In genomic region chr17:63425478-63425877, GRCh38 we compare ENCODE assay signal across 8 cellular contexts. TPM values are rescaled to one million over a fixed set of nuclear protein-coding genes. Genes with fewer than 3 reads are reported as not detected.
A peak's percentile ranks its signal among the peaks of the same experiment; 100 is the strongest.
DNase-seq lines count a peak whose midpoint lies in the region; ATAC-seq, FAIRE-seq and TF ChIP-seq lines count a peak whose summit lies in the region.

No MANE protein-coding gene starts in this region.

- POLR2A ChIA-PET in HepG2 (lab: Yijun Ruan, JAX), result interaction anchor here (0.6 to 1.9 kb wide), 3 partner anchors 176 to 197 kb away, joined by 3 to 8 read pairs (median 7); partner anchors contain the start of gene MAP3K3

- H3K9me3 ChIP-seq in HepG2 (ENCODE audit: low read length), result no peaks in the 10 kb centered on the region

- peak; percentile 97 for TF ChIP-seq CTCF in HepG2 (CRISPR knock-in tag; IDR thresholded peaks at IDR 0.05)

- no peak overlapping the region for H3K27ac ChIP-seq in HepG2 (ENCODE audit: extremely low read length, insufficient read depth, low read length)

- 0% methylated on average over 7 of the region's 7 CpGs for WGBS in HepG2 (ENCODE audit: low lambda C conversion rate)

- H4K20me1 ChIP-seq in HepG2 (ENCODE audit: insufficient read depth, low read length), result no peaks in the 10 kb centered on the region

- peaks cover 21% of the 10 kb centered on the region for H3K4me1 ChIP-seq in HepG2 (ENCODE audit: insufficient read depth, low read length)

- H3K79me2 ChIP-seq in HepG2 (ENCODE audit: insufficient read depth, low read length), result no peaks in the 10 kb centered on the region

- TF ChIP-seq RAD21 in HepG2 (CRISPR knock-in tag; IDR thresholded peaks at IDR 0.05), result peak; percentile 97

- H3K27me3 ChIP-seq in HepG2 (ENCODE audit: control insufficient read depth in 1 of 2, insufficient read depth in 2 of 2, low read length in 2 of 2), result peaks cover 13 to 65% of the 10 kb centered on the region in 2 experiments; a peak in 4 of 5 replicates

- in situ Hi-C loops in HepG2 (cut with HindIII; ENCODE audit: extremely low pct_ligation_motif_present, low pct_unique_long_range_greater_than_20kb), result loop anchor here (10.0 kb wide), 1 partner anchor 269 kb away; no protein-coding TSS in a partner anchor

- no peaks in the 10 kb centered on the region for H3K36me3 ChIP-seq in HepG2 (replicated peaks in 1 of 2; ENCODE audit: control insufficient read depth in 1 of 2, insufficient read depth in 2 of 2, low read length in 2 of 2)

- BruUV-seq in HepG2 (replicated peaks; lab: Mats Ljungman, UMichigan), result no TSS peak

- no peak overlapping the region for H2AFZ ChIP-seq in HepG2 (ENCODE audit: low read length)

- H3K9ac ChIP-seq in HepG2 (ENCODE audit: insufficient read depth, low read depth, low read length), result no peak overlapping the region

- DNase-seq in DMS 273 treated with DMSO at 0.1 percent for 48 hours (lab: John Stamatoyannopoulos, UW), result peak; percentile 41
- DNase-seq in NCI-H460 (ENCODE audit: extremely low read depth, low read depth), result peak; percentile 77
- peak; percentile 63 for DNase-seq in activated CD4-positive, CD25-positive, alpha-beta regulatory T cell treated with anti-CD3 and anti-CD28 coated beads, Interleukin-2, amount 50 U/mL, for 72 hours
- peak; percentile 85 for DNase-seq in cerebellar cortex (ENCODE audit: low spot score)
- peak; percentile 80 for DNase-seq in HepG2 (ENCODE audit: low spot score)
- DNase-seq in stimulated activated CD4-positive, alpha-beta T cell treated with anti-CD3 and anti-CD28 coated beads, Interleukin-4, amount 100 ng/mL, for 4 hours, result peak; percentile 53 to 54

- intact Hi-C loops in HepG2 (cut with micrococcal nuclease; ENCODE audit: unreplicated experiment), result loop anchor here (1.0 to 10.0 kb wide), 5 partner anchors 54 to 439 kb away; partner anchors contain the start of genes CCDC47 and DDX42

- peak; percentile 50 for ATAC-seq in HG02885 (IDR thresholded peaks at IDR 0.05; ENCODE audit: poor library complexity, unreplicated experiment)
- peak; percentile 86 for ATAC-seq in HepG2
- ATAC-seq in GM18858 (IDR thresholded peaks at IDR 0.05; ENCODE audit: unreplicated experiment), result no peak

- CTCF ChIA-PET in HepG2 (lab: Yijun Ruan, JAX; ENCODE audit: low intra/inter-chr PET ratio, low total read pairs), result interaction anchor here (0.7 to 2.7 kb wide), 5 partner anchors 53 to 271 kb away, joined by 3 to 53 read pairs (median 9); partner anchors contain the start of gene ACE

- no peak overlapping the region for H3K4me2 ChIP-seq in HepG2 (ENCODE audit: low read depth, low read length)

- H3K4me3 ChIP-seq in HepG2 (replicated peaks in 1 of 3; ENCODE audit: insufficient read depth in 1 of 3, low read depth in 2 of 3, low read length in 3 of 3), result no peak overlapping the region

- no peak for TF ChIP-seq POLR2A in HepG2 (IDR thresholded peaks at IDR 0.05; ENCODE audit: insufficient read depth in 1 of 2, low read depth in 2 of 2, low read length in 2 of 2)

- TF ChIP-seq EP300 in HepG2 (IDR thresholded peaks at IDR 0.05; ENCODE audit: low read depth in 2 of 2, low read length in 2 of 2), result no peak
- TF ChIP-seq EP300 in HepG2 (CRISPR knock-in tag; IDR thresholded peaks at IDR 0.05; ENCODE audit: borderline replicate concordance), result no peak

- FAIRE-seq in HepG2 (lab: Jason Lieb, UNC), result peak; percentile 95

TF ChIP-seq in HepG2, 621 proteins besides CTCF, POLR2A, EP300 and RAD21 (continues in another document):
- 0 out of 4 replicates have a peak, but pooled peaks have one; percentile 23 to 43 for TF ChIP-seq KLF16 (CRISPR knock-in tag; IDR thresholded peaks at IDR 0.05)
- no peak for TF ChIP-seq ZNF451 (CRISPR knock-in tag; IDR thresholded peaks at IDR 0.05)
- no peak for TF ChIP-seq AGO1 (IDR thresholded peaks at IDR 0.05; ENCODE audit: low read depth, low read length, poor library complexity, severe bottlenecking)
- 0 out of 2 replicates have a peak, but pooled peaks have one; percentile 21 for TF ChIP-seq BCL6 (CRISPR knock-in tag; IDR thresholded peaks at IDR 0.05)
- TF ChIP-seq CSRNP1 (CRISPR knock-in tag; IDR thresholded peaks at IDR 0.05), result no peak
- TF ChIP-seq SCMH1 (CRISPR knock-in tag; IDR thresholded peaks at IDR 0.05; ENCODE audit: borderline replicate concordance), result no peak
- TF ChIP-seq POGZ (CRISPR knock-in tag; IDR thresholded peaks at IDR 0.05), result no peak
- TF ChIP-seq FOXC1 (CRISPR knock-in tag; IDR thresholded peaks at IDR 0.05; ENCODE audit: borderline replicate concordance), result no peak
- TF ChIP-seq BHLHE40 (IDR thresholded peaks at IDR 0.05; ENCODE audit: low read length), result peak; percentile 27; the same call in 1 of the 2 replicates

RNA-seq across cellular contexts. Expression of gene CYB561, which starts 20.6 kb away (rescaled TPM):
- 15.4 and 17.4 TPM in 2 replicates for total RNA-seq in NCI-H460 (2014; rRNA removed; shearing (Covaris generic))
- 40.0 and 45.4 TPM in 2 replicates for polyA plus RNA-seq in NCI-H460 (2014; cell fraction: nucleus; rRNA removed)
- 3.1 and 6.7 TPM in 2 replicates for total RNA-seq in HepG2 (2016; rRNA removed; fragmentation: Illumina TruSeq; extraction: Trizol)
- 2.0 TPM in 2 replicates for total RNA-seq in HepG2 (2016; cell fraction: cytosol; rRNA removed; fragmentation: Illumina TruSeq; extraction: Trizol; ENCODE audit: low read depth)
- total RNA-seq in HepG2 (2016; cell fraction: insoluble cytoplasmic fraction; rRNA removed; fragmentation: Illumina TruSeq; extraction: Trizol), result 3.7 and 6.3 TPM in 2 replicates
- total RNA-seq in HepG2 (2016; cell fraction: membrane; rRNA removed; fragmentation: Illumina TruSeq; extraction: Trizol), result 5.5 and 6.5 TPM in 2 replicates
- 3.5 and 4.9 TPM in 2 replicates for total RNA-seq in HepG2 (2016; cell fraction: nucleus; rRNA removed; fragmentation: Illumina TruSeq; extraction: Trizol)
- 1.5 and 1.6 TPM in 2 replicates for polyA plus RNA-seq in HepG2 (2011; rRNA removed)
- polyA plus RNA-seq in HepG2 (2011; cell fraction: cytosol; rRNA removed), result 1.1 and 1.3 TPM in 2 replicates
- 2.1 and 2.4 TPM in 2 replicates for polyA plus RNA-seq in HepG2 (2011; cell fraction: nucleus; rRNA removed)
- polyA plus RNA-seq in HepG2 (2012), result 1.1 and 1.3 TPM in 2 replicates
- 1.9 and 2.3 TPM in 2 replicates for polyA plus RNA-seq in HepG2 (2016; cell fraction: cytosol; fragmentation: Illumina TruSeq; extraction: Trizol; ENCODE audit: low read depth)
- 3.5 and 4.0 TPM in 2 replicates for polyA plus RNA-seq in HepG2 (2016; cell fraction: insoluble cytoplasmic fraction; fragmentation: Illumina TruSeq; extraction: Trizol; ENCODE audit: low read depth)
- 4.5 and 4.6 TPM in 2 replicates for polyA plus RNA-seq in HepG2 (2016; cell fraction: membrane; fragmentation: Illumina TruSeq; extraction: Trizol; ENCODE audit: low read depth)
- 9.1 TPM in 2 replicates for polyA plus RNA-seq in HepG2 (2016; cell fraction: nucleus; fragmentation: Illumina TruSeq; extraction: Trizol; ENCODE audit: insufficient read depth, low read depth)
- 10.1 and 69.6 TPM in 2 replicates for polyA minus RNA-seq in HepG2 (2011; rRNA and poly(A)+ RNA removed; ENCODE audit: low replicate concordance)
- polyA minus RNA-seq in HepG2 (2011; cell fraction: cytosol; rRNA and poly(A)+ RNA removed), result 1.1 TPM in 2 replicates
- 1.4 and 2.6 TPM in 2 replicates for polyA minus RNA-seq in HepG2 (2011; cell fraction: nucleus; rRNA and poly(A)+ RNA removed)

RNA-seq across cellular contexts. Expression of gene ACE, which starts 51.4 kb away (rescaled TPM):
- total RNA-seq in NCI-H460 (2014; rRNA removed; shearing (Covaris generic)), result 0.22 TPM in 1 of 2 replicates, not detected in the other
- not detected in 2 replicates for polyA plus RNA-seq in NCI-H460 (2014; cell fraction: nucleus; rRNA removed)
- total RNA-seq in HepG2 (2016; rRNA removed; fragmentation: Illumina TruSeq; extraction: Trizol), result 0.13 TPM in 1 of 2 replicates, not detected in the other
- not detected in 2 replicates for total RNA-seq in HepG2 (2016; cell fraction: cytosol; rRNA removed; fragmentation: Illumina TruSeq; extraction: Trizol; ENCODE audit: low read depth)
- total RNA-seq in HepG2 (2016; cell fraction: insoluble cytoplasmic fraction; rRNA removed; fragmentation: Illumina TruSeq; extraction: Trizol), result 0.15 TPM in 1 of 2 replicates, not detected in the other
- not detected in 2 replicates for total RNA-seq in HepG2 (2016; cell fraction: membrane; rRNA removed; fragmentation: Illumina TruSeq; extraction: Trizol)
- total RNA-seq in HepG2 (2016; cell fraction: nucleus; rRNA removed; fragmentation: Illumina TruSeq; extraction: Trizol), result not detected in 2 replicates
- 0.03 and 0.08 TPM in 2 replicates for polyA plus RNA-seq in HepG2 (2011; rRNA removed)
- 0.05 TPM in 1 of 2 replicates, not detected in the other for polyA plus RNA-seq in HepG2 (2011; cell fraction: cytosol; rRNA removed)
- polyA plus RNA-seq in HepG2 (2011; cell fraction: nucleus; rRNA removed), result 0.09 and 0.11 TPM in 2 replicates
- polyA plus RNA-seq in HepG2 (2012), result 0.13 and 0.23 TPM in 2 replicates
- polyA plus RNA-seq in HepG2 (2016; cell fraction: cytosol; fragmentation: Illumina TruSeq; extraction: Trizol; ENCODE audit: low read depth), result not detected in 2 replicates
- not detected in 2 replicates for polyA plus RNA-seq in HepG2 (2016; cell fraction: insoluble cytoplasmic fraction; fragmentation: Illumina TruSeq; extraction: Trizol; ENCODE audit: low read depth)
- polyA plus RNA-seq in HepG2 (2016; cell fraction: membrane; fragmentation: Illumina TruSeq; extraction: Trizol; ENCODE audit: low read depth), result not detected in 2 replicates
- polyA plus RNA-seq in HepG2 (2016; cell fraction: nucleus; fragmentation: Illumina TruSeq; extraction: Trizol; ENCODE audit: insufficient read depth, low read depth), result 0.56 TPM in 1 of 2 replicates, not detected in the other
- polyA minus RNA-seq in HepG2 (2011; rRNA and poly(A)+ RNA removed; ENCODE audit: low replicate concordance), result 0.37 TPM in 1 of 2 replicates, not detected in the other
- not detected in 2 replicates for polyA minus RNA-seq in HepG2 (2011; cell fraction: cytosol; rRNA and poly(A)+ RNA removed)
- 0.26 TPM in 1 of 2 replicates, not detected in the other for polyA minus RNA-seq in HepG2 (2011; cell fraction: nucleus; rRNA and poly(A)+ RNA removed)
